8 cellular contexts compared by ENCODE assay signal in genomic region chr1:167555971-167556714, GRCh38. TPM values are rescaled to one million over a fixed set of nuclear protein-coding genes. Genes with fewer than 3 reads are reported as not detected.
A peak's percentile ranks its signal among the peaks of the same experiment; 100 is the strongest.
DNase-seq lines count a peak whose midpoint lies in the region; ATAC-seq and TF ChIP-seq lines count a peak whose summit lies in the region.

No MANE protein-coding gene starts in this region.

- intact Hi-C loops in activated CD4-positive, alpha-beta T cell treated with anti-CD3 and anti-CD28 coated beads, Interleukin-2, amount 10 ng/mL, durations not matched to agents 24 days and 14 days (cut with micrococcal nuclease): loop anchor here (1.0 kb wide), 2 partner anchors 155 to 490 kb away; no protein-coding TSS in a partner anchor

- peaks cover 25% of the 10 kb centered on the region for H3K4me1 ChIP-seq in CD4-positive, CD25-positive, alpha-beta regulatory T cell (ENCODE audit: control insufficient read depth, insufficient read depth, low read length, poor library complexity, severe bottlenecking)
- H3K4me1 ChIP-seq in lung (ENCODE audit: control insufficient read depth in 2 of 2, insufficient read depth in 2 of 2, low read length in 2 of 2): peaks cover 1 to 4% of the 10 kb centered on the region in 2 donors

- peak in 1 of 2 donors; percentile 16 for ATAC-seq in CD4-positive, CD25-positive, alpha-beta regulatory T cell (ENCODE audit: low read depth in 2 of 2)
- ATAC-seq in lung (ENCODE audit: insufficient read depth, low FRiP score): peak; percentile 41
- ATAC-seq in HG02588 (IDR thresholded peaks at IDR 0.05; ENCODE audit: unreplicated experiment): no peak

- H3K27me3 ChIP-seq in CD4-positive, CD25-positive, alpha-beta regulatory T cell (ENCODE audit: control insufficient read depth, insufficient read depth, low read length): peaks cover 2% of the 10 kb centered on the region
- H3K27me3 ChIP-seq in lung (ENCODE audit: control insufficient read depth, insufficient read depth): no peaks in the 10 kb centered on the region

- H3K36me3 Mint-ChIP-seq in CD4-positive, CD25-positive, alpha-beta regulatory T cell: no peaks in the 10 kb centered on the region
- no peaks in the 10 kb centered on the region for H3K36me3 Mint-ChIP-seq in activated CD4-positive, alpha-beta T cell treated with anti-CD3 and anti-CD28 coated beads, Interleukin-2, amount 10 ng/mL, durations not matched to agents 24 days and 14 days (ENCODE audit: low read depth)

- DNase-seq in CD4-positive, CD25-positive, alpha-beta regulatory T cell: peak; percentile 67 to 81 (median 70)
- peak; percentile 52 for DNase-seq in HCEC 1CT
- DNase-seq in NCI-H460 (ENCODE audit: extremely low read depth, low read depth): peak; percentile 83
- peak; percentile 92 for DNase-seq in activated CD4-positive, alpha-beta T cell treated with anti-CD3 and anti-CD28 coated beads, Interleukin-2, amount 10 ng/mL, durations not matched to agents 24 days and 14 days
- peak; percentile 24 to 66 for DNase-seq in dermis microvascular lymphatic vessel endothelial cell (ENCODE audit: low read depth in 2 of 2)
- DNase-seq in lung (ENCODE audit: low spot score): peak; percentile 77
- peak; percentile 59 for DNase-seq in stimulated activated CD8-positive, alpha-beta memory T cell treated with anti-CD3 and anti-CD28 coated beads, Interleukin-15, amount 100 ng/mL, for 1 hour (ENCODE audit: low read depth)

- H3K9me3 ChIP-seq in CD4-positive, CD25-positive, alpha-beta regulatory T cell (ENCODE audit: control insufficient read depth in 2 of 2, low read length in 2 of 2): no peaks in the 10 kb centered on the region
- no peaks in the 10 kb centered on the region for H3K9me3 ChIP-seq in lung (ENCODE audit: control insufficient read depth in 2 of 2, insufficient read depth in 1 of 2, low read length in 1 of 2)

- TF ChIP-seq CTCF in lung (IDR thresholded peaks at IDR 0.05; ENCODE audit: control extremely low read depth, extremely low read depth): peak; percentile 54

- H3K36me3 ChIP-seq in CD4-positive, CD25-positive, alpha-beta regulatory T cell (ENCODE audit: control insufficient read depth, insufficient read depth, low read length): no peaks in the 10 kb centered on the region
- H3K36me3 ChIP-seq in lung (ENCODE audit: control insufficient read depth in 2 of 2, insufficient read depth in 2 of 2, low read length in 2 of 2): no peaks in the 10 kb centered on the region

- 9 to 14% methylated on average over 5 of the region's 5 CpGs for whole genome bisulfite sequencing in lung, 2 donors

- peaks cover 6 to 29% (median 21%) of the 10 kb centered on the region in 4 donors for H3K4me1 Mint-ChIP-seq in CD4-positive, CD25-positive, alpha-beta regulatory T cell
- peaks cover 21% of the 10 kb centered on the region for H3K4me1 Mint-ChIP-seq in activated CD4-positive, alpha-beta T cell treated with anti-CD3 and anti-CD28 coated beads, Interleukin-2, amount 10 ng/mL, durations not matched to agents 24 days and 14 days

- peak overlapping the region in 2 of 4 donors; percentile 60 to 77 for H3K4me3 Mint-ChIP-seq in CD4-positive, CD25-positive, alpha-beta regulatory T cell
- no peak overlapping the region for H3K4me3 Mint-ChIP-seq in activated CD4-positive, alpha-beta T cell treated with anti-CD3 and anti-CD28 coated beads, Interleukin-2, amount 10 ng/mL, durations not matched to agents 24 days and 14 days

- H3K27ac Mint-ChIP-seq in CD4-positive, CD25-positive, alpha-beta regulatory T cell: peak overlapping the region in 1 of 3 donors; percentile 18
- no peak overlapping the region for H3K27ac Mint-ChIP-seq in activated CD4-positive, alpha-beta T cell treated with anti-CD3 and anti-CD28 coated beads, Interleukin-2, amount 10 ng/mL, durations not matched to agents 24 days and 14 days

- no peak overlapping the region for H3K27ac ChIP-seq in CD4-positive, CD25-positive, alpha-beta regulatory T cell (ENCODE audit: insufficient read depth, low read length, poor library complexity, severe bottlenecking)
- peak overlapping the region in 1 of 2 donors; percentile 58 for H3K27ac ChIP-seq in lung (ENCODE audit: low read depth in 1 of 2, low read length in 1 of 2)

- peaks cover 26% of the 10 kb centered on the region for H3K27me3 Mint-ChIP-seq in CD4-positive, CD25-positive, alpha-beta regulatory T cell
- peaks cover 13% of the 10 kb centered on the region for H3K27me3 Mint-ChIP-seq in activated CD4-positive, alpha-beta T cell treated with anti-CD3 and anti-CD28 coated beads, Interleukin-2, amount 10 ng/mL, durations not matched to agents 24 days and 14 days

- H3K4me3 ChIP-seq in CD4-positive, CD25-positive, alpha-beta regulatory T cell (ENCODE audit: low read depth, low read length): no peak overlapping the region
- no peak overlapping the region for H3K4me3 ChIP-seq in lung

- peaks cover 0 to 2% (median 0%) of the 10 kb centered on the region in 7 donors for H3K9me3 Mint-ChIP-seq in CD4-positive, CD25-positive, alpha-beta regulatory T cell
- no peaks in the 10 kb centered on the region for H3K9me3 Mint-ChIP-seq in activated CD4-positive, alpha-beta T cell treated with anti-CD3 and anti-CD28 coated beads, Interleukin-2, amount 10 ng/mL, durations not matched to agents 24 days and 14 days

RNA-seq across cellular contexts. Expression of gene CREG1, which starts 2.6 kb away (rescaled TPM):
- 6.7 TPM for total RNA-seq in CD4-positive, CD25-positive, alpha-beta regulatory T cell
- 10 to 100 TPM; 16.8 to 29.7 (median 22.1) TPM for polyA plus RNA-seq in CD4-positive, CD25-positive, alpha-beta regulatory T cell
- total RNA-seq in NCI-H460 (2014; rRNA removed; shearing (Covaris generic)): 413 and 419 TPM in 2 replicates
- 499 and 530 TPM in 2 replicates for polyA plus RNA-seq in NCI-H460 (2014; cell fraction: nucleus; rRNA removed)
- total RNA-seq in activated CD4-positive, alpha-beta T cell treated with anti-CD3 and anti-CD28 coated beads, Interleukin-2, amount 10 ng/mL, durations not matched to agents 24 days and 14 days: 12.3 and 13.6 TPM in 2 replicates
- total RNA-seq in dermis microvascular lymphatic vessel endothelial cell (31.6 and 43.9 TPM in 2 replicates), lung (100 to 1,000 TPM; 107 to 125 TPM)
- 100 to 1,000 TPM in 1 of 2 donors, 10 to 100 TPM in 1; 93.8 to 159 TPM for polyA plus RNA-seq in lung

RNA-seq across cellular contexts. Expression of gene CD247, which starts 37.8 kb away (rescaled TPM):
- total RNA-seq in CD4-positive, CD25-positive, alpha-beta regulatory T cell: 410 TPM
- polyA plus RNA-seq in CD4-positive, CD25-positive, alpha-beta regulatory T cell: 100 to 1,000 TPM; 412 to 718 (median 486) TPM
- 0.47 TPM in 1 of 2 replicates, not detected in the other for total RNA-seq in NCI-H460 (2014; rRNA removed; shearing (Covaris generic))
- 0.13 TPM in 1 of 2 replicates, not detected in the other for polyA plus RNA-seq in NCI-H460 (2014; cell fraction: nucleus; rRNA removed)
- 183 and 186 TPM in 2 replicates for total RNA-seq in activated CD4-positive, alpha-beta T cell treated with anti-CD3 and anti-CD28 coated beads, Interleukin-2, amount 10 ng/mL, durations not matched to agents 24 days and 14 days
- under 0.01 and 0.13 TPM in 2 replicates for total RNA-seq in dermis microvascular lymphatic vessel endothelial cell
- 1 to 10 TPM; 3.4 to 4.1 TPM for total RNA-seq in lung
- polyA plus RNA-seq in lung: 1 to 10 TPM; 3.5 to 5.9 TPM

Comparison
In these comparisons a context has a peak if more than half of its experiments do, and no peak if none do; other contexts are left out.
1. RNA of gene CD247, which starts 37.8 kb away (total RNA-seq): 410 TPM in CD4-positive, CD25-positive, alpha-beta regulatory T cell (single experiment) and 183 to 186 TPM in activated CD4-positive, alpha-beta T cell treated with anti-CD3 and anti-CD28 coated beads, Interleukin-2, amount 10 ng/mL, durations not matched to agents 24 days and 14 days; 3.4 to 4.1 TPM in lung, 0.47 TPM in NCI-H460 and under 0.01 to 0.13 TPM in dermis microvascular lymphatic vessel endothelial cell; every median in the first group is over 10 times any median in the second.
2. Peak in every context shown above with its lines, with median percentiles within 50 percentile points of each other: DNase-seq.